In the genomic region with DNA sequence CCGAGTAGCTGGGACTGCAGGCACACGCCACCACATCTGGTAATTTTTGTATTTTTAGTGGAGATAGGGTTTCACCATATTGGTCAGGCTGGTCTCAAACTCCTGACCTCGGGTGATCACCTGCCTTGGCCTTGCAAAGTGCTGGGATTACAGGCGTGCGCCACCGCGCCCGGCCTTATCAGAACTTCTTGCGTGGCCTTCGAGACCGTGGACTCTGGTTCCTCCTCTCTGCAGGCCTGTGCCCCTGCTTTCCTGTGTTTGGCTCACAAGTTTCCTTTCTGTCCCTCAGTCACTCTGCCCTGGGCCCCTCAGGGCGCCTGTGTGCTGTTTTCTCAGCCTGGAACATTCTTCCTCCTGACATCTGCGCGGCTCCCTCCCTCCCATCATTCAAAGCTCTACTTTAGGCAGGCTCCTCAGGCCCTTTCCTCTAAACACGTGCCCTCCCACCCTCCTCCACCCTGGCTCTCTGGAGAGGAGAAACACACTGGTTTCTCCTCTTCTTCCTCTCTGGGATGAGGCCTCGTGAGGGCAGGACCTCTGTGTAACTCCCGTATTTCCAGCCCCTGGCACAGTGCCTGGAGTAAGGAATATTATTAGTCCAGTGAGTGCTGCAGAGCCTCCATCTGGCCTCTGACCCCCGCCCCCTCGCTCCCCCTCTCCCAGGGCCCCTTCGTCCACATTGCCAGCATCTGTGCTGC, we compare ENCODE assay signal across 22 cellular contexts. TPM values are rescaled to one million over a fixed set of nuclear protein-coding genes. Genes with fewer than 3 reads are reported as not detected.
A peak's percentile ranks its signal among the peaks of the same experiment; 100 is the strongest.
DNase-seq lines count a peak whose midpoint lies in the region; ATAC-seq, FAIRE-seq and TF ChIP-seq lines count a peak whose summit lies in the region.
"Had no signal": no experiment of that assay in that cellular context is flagged by ENCODE, and none has a peak within 500 bp of the region (broad histone marks: within the 10 kb centered on the region; RNA-seq: fewer than 3 reads in every experiment).

No MANE protein-coding gene starts in this region.

- no peak overlapping the region for H3K4me2 ChIP-seq in K562 (ENCODE audit: insufficient read depth, low read length)

- 10% methylated on average over 17 of the region's 20 CpGs for WGBS in K562 (ENCODE audit: insufficient coverage, low coverage, missing lambda C conversion rate)

- no peaks in the 10 kb centered on the region for H3K9me1 ChIP-seq in K562 (ENCODE audit: control insufficient read depth, insufficient read depth, low read length)

- no peak for TF ChIP-seq RAD21 in K562 (CRISPR knock-in tag; conservative IDR thresholded peaks at IDR 0.05 in 1 of 2, IDR thresholded peaks at IDR 0.05 in 1 of 2)

- no TSS peak for BruUV-seq in K562 (replicated peaks; lab: Mats Ljungman, UMichigan)

- H4K20me1 ChIP-seq in K562 (replicated peaks; ENCODE audit: control insufficient read depth, insufficient read depth, low read length) = no peaks in the 10 kb centered on the region

- H3K9ac ChIP-seq in K562 (ENCODE audit: insufficient read depth in 1 of 2, low read depth in 2 of 2, low read length in 2 of 2) = peak overlapping the region in 1 of 2 experiments; percentile 29; a peak in 2 of 4 replicates

- H3K36me3 ChIP-seq in K562 (ENCODE audit: control insufficient read depth, insufficient read depth, low read length) = no peaks in the 10 kb centered on the region
- H3K36me3 ChIP-seq: lower lobe of right lung, suprapubic skin had no signal

- intact Hi-C loops in K562 (cut with micrococcal nuclease) = loop anchor here (5.0 kb wide), 1 partner anchor 95 kb away; no protein-coding TSS in a partner anchor

- H3K4me1 Mint-ChIP-seq in mesothelial cell of epicardium = peaks cover 27% of the 10 kb centered on the region

- peaks cover 42 to 70% of the 10 kb centered on the region in 2 experiments for H3K27me3 ChIP-seq in K562 (ENCODE audit: control insufficient read depth in 2 of 2, insufficient read depth in 2 of 2, low read length in 2 of 2)
- H3K27me3 ChIP-seq: body of pancreas, suprapubic skin had no signal

- peak overlapping the region; percentile 66 for H3K27ac Mint-ChIP-seq in mesothelial cell of epicardium
- H3K27ac Mint-ChIP-seq: CD8-positive, alpha-beta T cell had no signal

- no peaks in the 10 kb centered on the region for H3K79me2 ChIP-seq in K562 (ENCODE audit: control insufficient read depth, insufficient read depth, low read length)

- peak overlapping the region; percentile 46; the same call in 1 of the 2 replicates for H2AFZ ChIP-seq in K562 (ENCODE audit: low read depth, low read length)

- DNase-seq in K562 (ENCODE audit: extremely low read depth in 1 of 4, low spot score in 3 of 4) (no peak), mesothelial cell of epicardium (ENCODE audit: low spot score in 2 of 2, unreplicated experiment in 2 of 2) (no peak)
- DNase-seq: ACHN; activated CD4-positive, CD25-positive, alpha-beta regulatory T cell; activated naive CD4-positive, alpha-beta T cell; body of pancreas; CD8-positive, alpha-beta T cell; HCEC 1CT; lower lobe of right lung; naive thymus-derived CD8-positive, alpha-beta T cell; NCI-H2081; NCI-H69; stimulated activated CD4-positive, alpha-beta T cell treated with anti-CD3 and anti-CD28 coated beads, Interleukin-1b, Interleukin-23, amount 100 ng/mL, for 48 hours; T-helper 1 cell had no signal

- no peak overlapping the region for H3K4me3 Mint-ChIP-seq in mesothelial cell of epicardium
- H3K4me3 Mint-ChIP-seq: CD8-positive, alpha-beta T cell; naive thymus-derived CD8-positive, alpha-beta T cell had no signal

- H3K4me3 ChIP-seq in K562 = no peak overlapping the region
- H3K4me3 ChIP-seq: body of pancreas, lower lobe of right lung, suprapubic skin had no signal

- TF ChIP-seq EP300 in K562 (IDR thresholded peaks at IDR 0.05; ENCODE audit: low read length) = no peak

- H3K4me1 ChIP-seq in K562 (replicated peaks in 1 of 2; ENCODE audit: control insufficient read depth in 2 of 2, insufficient read depth in 2 of 2, low read length in 2 of 2) = peaks cover 0 to 3% of the 10 kb centered on the region in 2 experiments; a peak in 1 of 5 replicates
- H3K4me1 ChIP-seq: body of pancreas, lower lobe of right lung had no signal

- no peaks in the 10 kb centered on the region for H3K9me3 ChIP-seq in K562 (replicated peaks; ENCODE audit: control insufficient read depth, insufficient read depth, low read depth, low read length)
- H3K9me3 ChIP-seq: body of pancreas, lower lobe of right lung, suprapubic skin had no signal

- H3K27ac ChIP-seq in C4-2B = peak overlapping the region; percentile 2; the same call in 1 of the 2 replicates
- no peak overlapping the region for H3K27ac ChIP-seq in K562 (ENCODE audit: extremely low read depth, low read depth, low read length)
- H3K27ac ChIP-seq: body of pancreas, lower lobe of right lung, suprapubic skin had no signal

- CTCF ChIA-PET in K562 (lab: Yijun Ruan, JAX; ENCODE audit: low intra/inter-chr PET ratio) = interaction anchor here (0.7 kb wide), 1 partner anchor 94 kb away, joined by 3 read pairs; no protein-coding TSS in a partner anchor

- in situ Hi-C loops in K562 (cut with MboI) = no loop called here

- H3K9me3 Mint-ChIP-seq in mesothelial cell of epicardium = no peaks in the 10 kb centered on the region
- H3K9me3 Mint-ChIP-seq: CD8-positive, alpha-beta T cell; naive thymus-derived CD8-positive, alpha-beta T cell had no signal

- ATAC-seq in K562 (peak; percentile 14; the same call in 2 of the 3 replicates), GM18858 (IDR thresholded peaks at IDR 0.05; ENCODE audit: unreplicated experiment) (no peak), GM21825 (IDR thresholded peaks at IDR 0.05; ENCODE audit: unreplicated experiment) (no peak), HG03095 (IDR thresholded peaks at IDR 0.05; ENCODE audit: unreplicated experiment) (no peak)
- ATAC-seq: body of pancreas; CD8-positive, alpha-beta T cell; naive thymus-derived CD8-positive, alpha-beta T cell had no signal

- no peaks in the 10 kb centered on the region for H3K27me3 Mint-ChIP-seq in mesothelial cell of epicardium (ENCODE audit: low read depth)

- no peak for FAIRE-seq in K562 (lab: Jason Lieb, UNC)
- FAIRE-seq: GM12891 had no signal

- H3K36me3 Mint-ChIP-seq in mesothelial cell of epicardium = no peaks in the 10 kb centered on the region
- H3K36me3 Mint-ChIP-seq: CD8-positive, alpha-beta T cell; naive thymus-derived CD8-positive, alpha-beta T cell had no signal

- TF ChIP-seq CTCF in C4-2B (conservative IDR thresholded peaks at IDR 0.05) = no peak
- TF ChIP-seq CTCF in K562 (IDR thresholded peaks at IDR 0.05 in 2 of 3, conservative IDR thresholded peaks at IDR 0.05 in 1 of 3; ENCODE audit: insufficient read depth in 2 of 3, low read depth in 1 of 3, low read length in 3 of 3) = no peak
- TF ChIP-seq CTCF in mesothelial cell of epicardium (IDR thresholded peaks at IDR 0.05; ENCODE audit: unreplicated experiment) = no peak

- no peak for TF ChIP-seq POLR2A in K562 (conservative IDR thresholded peaks at IDR 0.05)

- POLR2A ChIA-PET in K562 (lab: Yijun Ruan, JAX) = interaction anchor here (0.7 kb wide), 1 partner anchor 13 kb away, joined by 3 read pairs; no protein-coding TSS in a partner anchor

RNA-seq across cellular contexts. Expression of a gene that starts 6.9 kb away (rescaled TPM):
- not detected in 2 replicates for total RNA-seq in K562 (2011; cell fraction: chromatin; rRNA removed; ENCODE audit: low replicate concordance)
- total RNA-seq in K562 (2011; cell fraction: nucleolus; rRNA removed) = not detected in 2 replicates
- not detected in 2 replicates for total RNA-seq in K562 (2011; cell fraction: nucleoplasm; rRNA removed)
- total RNA-seq in K562 (2014; rRNA removed) (not detected in 2 replicates), K562 (2014; rRNA removed; fragmentation: Illumina TruSeq; extraction: Trizol) (0.11 TPM in 1 of 2 replicates, not detected in the other), K562 (2015; rRNA removed; fragmentation: Illumina TruSeq; extraction: Trizol) (0.04 TPM in 1 of 2 replicates, not detected in the other), K562 (2021) (not detected in 2 replicates), mesothelial cell of epicardium (0.07 to 0.16 TPM (median 0.11 TPM) in 3 replicates)
- polyA plus RNA-seq in K562 (2011; rRNA removed) (0.04 TPM in 1 of 2 replicates, not detected in the other), K562 (2014; fragmentation: Illumina TruSeq; extraction: Trizol) (not detected in 2 replicates), K562 (2014; fragmentation: Nextera tagmentation; extraction: Ambion mirVana) (under 1 TPM in 1 of 2 experiments, not detected in 1; 0.07 TPM), K562 (2014; rRNA removed) (0.01 and 0.09 TPM in 2 replicates)
- 0.24 TPM in 1 of 2 replicates, not detected in the other for polyA plus RNA-seq in K562 (2011; cell fraction: cytosol; rRNA removed)
- polyA plus RNA-seq in K562 (2011; cell fraction: nucleus; rRNA removed) = not detected in 2 replicates
- polyA plus RNA-seq in K562 (2012) = 0.04 and 0.32 TPM in 2 replicates
- polyA minus RNA-seq in K562 (2011; rRNA and poly(A)+ RNA removed) = not detected in 2 replicates
- not detected in 2 replicates for polyA minus RNA-seq in K562 (2011; cell fraction: cytosol; rRNA and poly(A)+ RNA removed)
- 0.13 TPM in 1 of 2 replicates, not detected in the other for polyA minus RNA-seq in K562 (2011; cell fraction: nucleus; rRNA and poly(A)+ RNA removed)
- total RNA-seq: body of pancreas; CD8-positive, alpha-beta T cell; lower lobe of right lung; naive thymus-derived CD8-positive, alpha-beta T cell; renal cortical epithelial cell had no signal
- polyA plus RNA-seq: fibroblast of lung; naive thymus-derived CD8-positive, alpha-beta T cell had no signal

RNA-seq across cellular contexts. Expression of a gene that starts 34.6 kb away (rescaled TPM):
- 125 and 133 TPM in 2 replicates for total RNA-seq in K562 (2011; cell fraction: chromatin; rRNA removed; ENCODE audit: low replicate concordance)
- total RNA-seq in K562 (2011; cell fraction: nucleolus; rRNA removed) = 50.5 and 53.8 TPM in 2 replicates
- 91.9 and 132 TPM in 2 replicates for total RNA-seq in K562 (2011; cell fraction: nucleoplasm; rRNA removed)
- total RNA-seq in K562 (2014; rRNA removed) (21.7 and 29.5 TPM in 2 replicates), K562 (2014; rRNA removed; fragmentation: Illumina TruSeq; extraction: Trizol) (22.7 and 23.0 TPM in 2 replicates), K562 (2015; rRNA removed; fragmentation: Illumina TruSeq; extraction: Trizol) (24.1 and 25.8 TPM in 2 replicates), K562 (2021) (64.8 and 64.9 TPM in 2 replicates), mesothelial cell of epicardium (53.3 to 56.5 TPM (median 55.4 TPM) in 3 replicates)
- polyA plus RNA-seq in K562 (2011; rRNA removed) (29.9 and 43.5 TPM in 2 replicates), K562 (2014; fragmentation: Illumina TruSeq; extraction: Trizol) (36.7 and 44.5 TPM in 2 replicates), K562 (2014; fragmentation: Nextera tagmentation; extraction: Ambion mirVana) (10 to 100 TPM; 20.6 to 22.3 TPM), K562 (2014; rRNA removed) (18.8 and 22.2 TPM in 2 replicates)
- 26.0 and 41.6 TPM in 2 replicates for polyA plus RNA-seq in K562 (2011; cell fraction: cytosol; rRNA removed)
- 72.1 and 80.4 TPM in 2 replicates for polyA plus RNA-seq in K562 (2011; cell fraction: nucleus; rRNA removed)
- 20.6 and 22.6 TPM in 2 replicates for polyA plus RNA-seq in K562 (2012)
- polyA minus RNA-seq in K562 (2011; rRNA and poly(A)+ RNA removed) = 99.3 and 105 TPM in 2 replicates
- polyA minus RNA-seq in K562 (2011; cell fraction: cytosol; rRNA and poly(A)+ RNA removed) = 63.1 and 80.5 TPM in 2 replicates
- polyA minus RNA-seq in K562 (2011; cell fraction: nucleus; rRNA and poly(A)+ RNA removed) = 38.5 and 59.5 TPM in 2 replicates

RNA-seq across cellular contexts. Expression of a gene that starts 38.0 kb away (rescaled TPM):
- total RNA-seq in K562 (2011; cell fraction: chromatin; rRNA removed; ENCODE audit: low replicate concordance) = 0.39 and 0.83 TPM in 2 replicates
- total RNA-seq in K562 (2011; cell fraction: nucleolus; rRNA removed) = 0.33 and 1.1 TPM in 2 replicates
- total RNA-seq in K562 (2011; cell fraction: nucleoplasm; rRNA removed) = 0.99 and 1.8 TPM in 2 replicates
- total RNA-seq in K562 (2014; rRNA removed) = 0.27 and 0.78 TPM in 2 replicates
- 0.87 and 1.1 TPM in 2 replicates for total RNA-seq in K562 (2014; rRNA removed; fragmentation: Illumina TruSeq; extraction: Trizol)
- 0.29 and 0.75 TPM in 2 replicates for total RNA-seq in K562 (2015; rRNA removed; fragmentation: Illumina TruSeq; extraction: Trizol)
- 0.81 and 1.5 TPM in 2 replicates for total RNA-seq in K562 (2021)
- 0.20 and 0.31 TPM in 2 replicates for polyA plus RNA-seq in K562 (2011; rRNA removed)
- 0.09 and 0.16 TPM in 2 replicates for polyA plus RNA-seq in K562 (2011; cell fraction: cytosol; rRNA removed)
- 0.48 and 0.53 TPM in 2 replicates for polyA plus RNA-seq in K562 (2011; cell fraction: nucleus; rRNA removed)
- polyA plus RNA-seq in K562 (2012) = 0.91 and 1.2 TPM in 2 replicates
- polyA plus RNA-seq in K562 (2014; fragmentation: Illumina TruSeq; extraction: Trizol) = 1.2 and 1.8 TPM in 2 replicates
- polyA plus RNA-seq in K562 (2014; fragmentation: Nextera tagmentation; extraction: Ambion mirVana) = 1 to 10 TPM in 1 of 2 experiments, under 1 TPM in 1; 0.79 to 1.1 TPM
- 0.44 and 2.0 TPM in 2 replicates for polyA plus RNA-seq in K562 (2014; rRNA removed)
- 0.11 and 0.15 TPM in 2 replicates for polyA minus RNA-seq in K562 (2011; rRNA and poly(A)+ RNA removed)
- not detected in 2 replicates for polyA minus RNA-seq in K562 (2011; cell fraction: cytosol; rRNA and poly(A)+ RNA removed)
- 0.13 and 0.56 TPM in 2 replicates for polyA minus RNA-seq in K562 (2011; cell fraction: nucleus; rRNA and poly(A)+ RNA removed)
- 6.1 to 10.1 TPM (median 7.9 TPM) in 3 replicates for total RNA-seq in mesothelial cell of epicardium
- total RNA-seq: fibroblast of lung had no signal
- polyA plus RNA-seq: fibroblast of lung had no signal

RNA-seq across cellular contexts. Expression of a gene that starts 39.7 kb away (rescaled TPM):
- 0.07 TPM in 1 of 2 replicates, not detected in the other for total RNA-seq in K562 (2011; cell fraction: chromatin; rRNA removed; ENCODE audit: low replicate concordance)
- total RNA-seq in K562 (2011; cell fraction: nucleolus; rRNA removed) = not detected in 2 replicates
- not detected in 2 replicates for total RNA-seq in K562 (2011; cell fraction: nucleoplasm; rRNA removed)
- not detected in 2 replicates for total RNA-seq in K562 (2014; rRNA removed)
- not detected in 2 replicates for total RNA-seq in K562 (2014; rRNA removed; fragmentation: Illumina TruSeq; extraction: Trizol)
- not detected in 2 replicates for total RNA-seq in K562 (2015; rRNA removed; fragmentation: Illumina TruSeq; extraction: Trizol)
- total RNA-seq in K562 (2021) = 0.04 TPM in 2 replicates
- polyA plus RNA-seq in K562 (2011; rRNA removed) = 0.03 and 0.11 TPM in 2 replicates
- not detected in 2 replicates for polyA plus RNA-seq in K562 (2011; cell fraction: cytosol; rRNA removed)
- 0.09 TPM in 1 of 2 replicates, not detected in the other for polyA plus RNA-seq in K562 (2011; cell fraction: nucleus; rRNA removed)
- polyA plus RNA-seq in K562 (2012) = 0.03 TPM in 2 replicates
- polyA plus RNA-seq in K562 (2014; fragmentation: Illumina TruSeq; extraction: Trizol) = not detected in 2 replicates
- not detected for polyA plus RNA-seq in K562 (2014; fragmentation: Nextera tagmentation; extraction: Ambion mirVana)
- polyA plus RNA-seq in K562 (2014; rRNA removed) = not detected in 2 replicates
- polyA minus RNA-seq in K562 (2011; rRNA and poly(A)+ RNA removed) = not detected in 2 replicates
- polyA minus RNA-seq in K562 (2011; cell fraction: cytosol; rRNA and poly(A)+ RNA removed) = 0.29 TPM in 1 of 2 replicates, not detected in the other
- 0.33 TPM in 1 of 2 replicates, not detected in the other for polyA minus RNA-seq in K562 (2011; cell fraction: nucleus; rRNA and poly(A)+ RNA removed)
- total RNA-seq in mesothelial cell of epicardium = 5.6 to 6.1 TPM (median 5.8 TPM) in 3 replicates

RNA-seq across cellular contexts. Expression of a gene that starts 58.4 kb away (rescaled TPM):
- 38.7 and 99.5 TPM in 2 replicates for total RNA-seq in K562 (2011; cell fraction: chromatin; rRNA removed; ENCODE audit: low replicate concordance)
- total RNA-seq in K562 (2011; cell fraction: nucleolus; rRNA removed) = 54.7 and 66.9 TPM in 2 replicates
- 41.5 and 64.4 TPM in 2 replicates for total RNA-seq in K562 (2011; cell fraction: nucleoplasm; rRNA removed)
- total RNA-seq in K562 (2014; rRNA removed) (26.9 and 37.8 TPM in 2 replicates), K562 (2014; rRNA removed; fragmentation: Illumina TruSeq; extraction: Trizol) (9.2 and 11.5 TPM in 2 replicates), K562 (2015; rRNA removed; fragmentation: Illumina TruSeq; extraction: Trizol) (15.7 and 17.3 TPM in 2 replicates), K562 (2021) (114 and 130 TPM in 2 replicates), mesothelial cell of epicardium (284 to 295 TPM (median 290 TPM) in 3 replicates)
- polyA plus RNA-seq in K562 (2011; rRNA removed) (9.0 and 18.5 TPM in 2 replicates), K562 (2014; fragmentation: Illumina TruSeq; extraction: Trizol) (81.7 and 116 TPM in 2 replicates), K562 (2014; fragmentation: Nextera tagmentation; extraction: Ambion mirVana) (1 to 10 TPM; 1.8 to 3.1 TPM), K562 (2014; rRNA removed) (30.0 and 35.0 TPM in 2 replicates)
- polyA plus RNA-seq in K562 (2011; cell fraction: cytosol; rRNA removed) = 15.7 and 26.2 TPM in 2 replicates
- 53.7 and 98.4 TPM in 2 replicates for polyA plus RNA-seq in K562 (2011; cell fraction: nucleus; rRNA removed)
- 141 and 252 TPM in 2 replicates for polyA plus RNA-seq in K562 (2012)
- polyA minus RNA-seq in K562 (2011; rRNA and poly(A)+ RNA removed) = 8.3 and 9.5 TPM in 2 replicates
- 57.5 and 83.9 TPM in 2 replicates for polyA minus RNA-seq in K562 (2011; cell fraction: cytosol; rRNA and poly(A)+ RNA removed)
- 35.4 and 38.0 TPM in 2 replicates for polyA minus RNA-seq in K562 (2011; cell fraction: nucleus; rRNA and poly(A)+ RNA removed)
